ENCODE assay signal across 8 cellular contexts in genomic region chr5:93800988-93801811, GRCh38. TPM values are rescaled to one million over a fixed set of nuclear protein-coding genes. Genes with fewer than 3 reads are reported as not detected.
A peak's percentile ranks its signal among the peaks of the same experiment; 100 is the strongest.
DNase-seq lines count a peak whose midpoint lies in the region; ATAC-seq, FAIRE-seq and TF ChIP-seq lines count a peak whose summit lies in the region.

No MANE protein-coding gene starts in this region.

- no peaks in the 10 kb centered on the region for H3F3A ChIP-seq in OCI-LY1 (ENCODE audit: insufficient read depth, low read length)

- no peak overlapping the region for H2BK5ac ChIP-seq in H1 (ENCODE audit: low read depth, low read length)

- peak; percentile 75 for ATAC-seq in GM18517 (IDR thresholded peaks at IDR 0.05; ENCODE audit: unreplicated experiment)
- ATAC-seq in activated T-cell treated with anti-CD3 and anti-CD28 coated beads, Interleukin-2, amount 50 U/mL, for 4 hours = no peak

- H4K8ac ChIP-seq in H1 (ENCODE audit: extremely low read depth, insufficient read depth, low read length) = no peak overlapping the region

- H3K36me3 ChIP-seq in OCI-LY1 (ENCODE audit: insufficient read depth, low read length) = no peaks in the 10 kb centered on the region
- no peaks in the 10 kb centered on the region for H3K36me3 ChIP-seq in H1 (ENCODE audit: control insufficient read depth in 2 of 4, insufficient read depth in 4 of 4, low read length in 3 of 4)

- no peak overlapping the region for H3K4me3 ChIP-seq in OCI-LY1 (ENCODE audit: low read depth, low read length, poor library complexity, severe bottlenecking)
- no peak overlapping the region for H3K4me3 ChIP-seq in H1 (ENCODE audit: extremely low read depth in 1 of 4, insufficient read depth in 2 of 4, low read depth in 3 of 4, low read length in 4 of 4)

- POLR2A ChIA-PET in H1 (lab: Charles Lee; ENCODE audit: partially characterized antibody) = no interaction called here

- TF ChIP-seq CTCF in OCI-LY1 (IDR thresholded peaks at IDR 0.05; ENCODE audit: low read length) (peak; percentile 56), H1 (IDR thresholded peaks at IDR 0.05; ENCODE audit: control extremely low read depth in 1 of 3, insufficient read depth in 1 of 3, low read depth in 1 of 3, low read length in 3 of 3) (peak in 2 of 3 experiments; percentile 37 to 44; a peak in 2 of 4 replicates)

- no peak overlapping the region for H2BK12ac ChIP-seq in H1 (ENCODE audit: low read depth, low read length)

- DNase-seq in Caki2 (ENCODE audit: low read depth) (peak; percentile 32), HK-2 (ENCODE audit: unreplicated experiment) (peak; percentile 4), H1 (ENCODE audit: low read depth in 1 of 2, low spot score in 2 of 2) (no peak), mucosa of gallbladder (ENCODE audit: low spot score) (peak; percentile 66)
- DNase-seq in effector CD8-positive, alpha-beta T cell (lab: John Stamatoyannopoulos, UW) = no peak
- DNase-seq in activated T-cell treated with anti-CD3 and anti-CD28 coated beads, Interleukin-2, amount 50 U/mL, for 4 hours = no peak

- H3K9ac ChIP-seq in OCI-LY1 (ENCODE audit: low read length) (no peak overlapping the region), H1 (replicated peaks in 1 of 4; ENCODE audit: extremely low read depth in 1 of 4, low read depth in 3 of 4, low read length in 3 of 4) (no peak overlapping the region)

- no peak for TF ChIP-seq EP300 in H1 (IDR thresholded peaks at IDR 0.05; ENCODE audit: borderline replicate concordance in 1 of 2, low read depth in 2 of 2, low read length in 2 of 2)

- FAIRE-seq in H1 (lab: Jason Lieb, UNC) = peak; percentile 88

- no peak overlapping the region for H3K56ac ChIP-seq in H1 (replicated peaks; ENCODE audit: insufficient read length, low read depth, low read length)

- peaks cover 3% of the 10 kb centered on the region for H3K36me3 Mint-ChIP-seq in activated T-cell treated with anti-CD3 and anti-CD28 coated beads, Interleukin-2, amount 50 U/mL, for 4 hours (ENCODE audit: insufficient read depth)

- no peak overlapping the region for H3K23ac ChIP-seq in H1 (ENCODE audit: insufficient read length)

- H2AK5ac ChIP-seq in H1 (ENCODE audit: low read depth, low read length) = no peak overlapping the region

- no peak overlapping the region for H3K4ac ChIP-seq in H1 (replicated peaks; ENCODE audit: insufficient read length, low read depth, low read length)

- H3K4me1 ChIP-seq in OCI-LY1 (ENCODE audit: insufficient read depth, low read length, severe bottlenecking) (peaks cover 3% of the 10 kb centered on the region), H1 (replicated peaks in 1 of 4; ENCODE audit: control insufficient read depth in 3 of 4, insufficient read depth in 4 of 4, low read length in 3 of 4) (peaks cover 0 to 2% (median 0%) of the 10 kb centered on the region in 4 experiments; a peak in 1 of 7 replicates)

- peak; percentile 73 to 79 for TF ChIP-seq RAD21 in H1 (IDR thresholded peaks at IDR 0.05 in 1 of 2, conservative IDR thresholded peaks at IDR 0.05 in 1 of 2; ENCODE audit: low read depth in 2 of 2, low read length in 2 of 2)

- H3K27me3 ChIP-seq in OCI-LY1 (ENCODE audit: insufficient read depth, low read length) (no peaks in the 10 kb centered on the region), H1 (replicated peaks in 1 of 4; ENCODE audit: control insufficient read depth in 3 of 4, extremely low read depth in 1 of 4, insufficient read depth in 3 of 4, low read length in 3 of 4) (0 out of 7 replicates have a peak, but pooled peaks cover 0 to 2% (median 0%) of the 10 kb centered on the region in 4 experiments)

- no peak overlapping the region for H3K4me2 ChIP-seq in OCI-LY1 (ENCODE audit: low read length)
- no peak overlapping the region for H3K4me2 ChIP-seq in H1 (ENCODE audit: insufficient read depth in 1 of 2, low read depth in 2 of 2, low read length in 2 of 2)

- no peaks in the 10 kb centered on the region for H3K9me2 ChIP-seq in OCI-LY1 (ENCODE audit: low read depth, low read length)

- CTCF ChIA-PET in H1 (lab: Charles Lee; ENCODE audit: partially characterized antibody) = interaction anchor here (0.5 to 3.6 kb wide), 63 partner anchors 8 to 1092 kb away, joined by 3 to 29 read pairs (median 4); no protein-coding TSS in a partner anchor

- TF ChIP-seq POLR2A in H1 (IDR thresholded peaks at IDR 0.05; ENCODE audit: control extremely low read depth in 1 of 2, low read depth in 2 of 2, low read length in 2 of 2) = no peak

- no peaks in the 10 kb centered on the region for H3K79me2 ChIP-seq in OCI-LY1 (ENCODE audit: insufficient read depth, low read length)
- H3K79me2 ChIP-seq in H1 (ENCODE audit: control insufficient read depth in 1 of 2, insufficient read depth in 2 of 2, low read length in 2 of 2) = no peaks in the 10 kb centered on the region

- no peak overlapping the region for H4K91ac ChIP-seq in H1 (replicated peaks; ENCODE audit: insufficient read length, low read length)

- H3K27ac ChIP-seq in OCI-LY1 (ENCODE audit: low read depth, low read length, poor library complexity, severe bottlenecking) (no peak overlapping the region), H1 (ENCODE audit: low read depth, low read length) (no peak overlapping the region)

- H2BK120ac ChIP-seq in H1 (replicated peaks; ENCODE audit: low read depth, low read length) = no peak overlapping the region

- no peak overlapping the region for H3K14ac ChIP-seq in H1 (ENCODE audit: insufficient read length)

- H3K9me3 ChIP-seq in OCI-LY1 (ENCODE audit: low read length) (no peaks in the 10 kb centered on the region), H1 (ENCODE audit: insufficient read depth in 2 of 2, low read depth in 1 of 2, low read length in 1 of 2) (no peaks in the 10 kb centered on the region)

- H3K18ac ChIP-seq in H1 (ENCODE audit: extremely low read depth, low read length) = no peak overlapping the region

- no peak overlapping the region for H2BK15ac ChIP-seq in H1 (ENCODE audit: low read length)

- H2AFZ ChIP-seq in OCI-LY1 (ENCODE audit: low read length) (no peak overlapping the region), H1 (ENCODE audit: low read length) (no peak overlapping the region)

- H3K23me2 ChIP-seq in H1 (ENCODE audit: low read depth, low read length) = no peaks in the 10 kb centered on the region; the same call in 1 of the 2 replicates

- no peaks in the 10 kb centered on the region for H4K20me1 ChIP-seq in OCI-LY1 (ENCODE audit: insufficient read depth, low read length)
- peaks cover 0 to 1% of the 10 kb centered on the region in 2 experiments for H4K20me1 ChIP-seq in H1 (replicated peaks in 1 of 2; ENCODE audit: control insufficient read depth in 1 of 2, insufficient read depth in 2 of 2, low read length in 2 of 2)

- no peaks in the 10 kb centered on the region for H3K27me3 Mint-ChIP-seq in activated T-cell treated with anti-CD3 and anti-CD28 coated beads, Interleukin-2, amount 50 U/mL, for 4 hours (ENCODE audit: low read depth)

- H3K9me3 Mint-ChIP-seq in activated T-cell treated with anti-CD3 and anti-CD28 coated beads, Interleukin-2, amount 50 U/mL, for 4 hours = no peaks in the 10 kb centered on the region

- H4K5ac ChIP-seq in H1 (ENCODE audit: insufficient read length, low read depth, low read length) = no peak overlapping the region

- no peaks in the 10 kb centered on the region for H3K4me1 Mint-ChIP-seq in activated T-cell treated with anti-CD3 and anti-CD28 coated beads, Interleukin-2, amount 50 U/mL, for 4 hours (ENCODE audit: low read depth)

- no peaks in the 10 kb centered on the region for H3K79me1 ChIP-seq in H1 (ENCODE audit: low read depth, low read length)

- in situ Hi-C loops in Caki2 (cut with HindIII; ENCODE audit: low pct_unique_long_range_greater_than_20kb, low sequenced_read_pairs) = no loop called here

- no peak overlapping the region for H2BK20ac ChIP-seq in H1 (ENCODE audit: low read length)

- no peak overlapping the region for H3K4me3 Mint-ChIP-seq in activated T-cell treated with anti-CD3 and anti-CD28 coated beads, Interleukin-2, amount 50 U/mL, for 4 hours

- 14% methylated on average over 2 of the region's 2 CpGs; no CpG with 5 or more reads in 1 of the 2 experiments for WGBS in H1 (ENCODE audit: extremely low coverage in 1 of 2, insufficient coverage in 1 of 2, insufficient read length in 1 of 2, insufficient replicate concordance in 2 of 2, low coverage in 1 of 2, low lambda C conversion rate in 2 of 2, missing lambda C conversion rate in 1 of 2), 2 experiments

RNA-seq across cellular contexts. Expression of gene POU5F2, which starts 59.8 kb away (rescaled TPM):
- not detected in 2 replicates for total RNA-seq in Caki2 (2014; rRNA removed; shearing (Covaris generic); ENCODE audit: low replicate concordance)
- 0.06 TPM in 2 replicates for total RNA-seq in H1 (2021; fragmentation: NEBNext Ultra II Directional; extraction: Animal tissue kit (Norgen Biotek cat#: 25700))
- 0.03 and 0.08 TPM in 2 replicates for polyA plus RNA-seq in H1 (2011; rRNA removed)
- polyA plus RNA-seq in H1 (2011; cell fraction: cytosol; rRNA removed) = 0.01 TPM
- polyA plus RNA-seq in H1 (2011; cell fraction: nucleus; rRNA removed) = 0.26 TPM
- polyA plus RNA-seq in H1 (2012, experiment 1 of 2) = 0.01 TPM in 1 of 4 replicates, not detected in the others
- not detected for polyA plus RNA-seq in H1 (2012, experiment 2 of 2)
- polyA plus RNA-seq in H1 (2013, experiment 1 of 2) = under 0.01 TPM
- polyA plus RNA-seq in H1 (2013, experiment 2 of 2) = not detected
- polyA minus RNA-seq in H1 (2011; rRNA and poly(A)+ RNA removed) = 1.4 and 1.5 TPM in 2 replicates
- polyA minus RNA-seq in H1 (2011; cell fraction: cytosol; rRNA and poly(A)+ RNA removed) = 0.22 TPM
- polyA minus RNA-seq in H1 (2011; cell fraction: nucleus; rRNA and poly(A)+ RNA removed) = 8.2 TPM
- 1.0 TPM for total RNA-seq in mucosa of gallbladder
- under 1 TPM; 0.27 to 0.30 (median 0.29) TPM for total RNA-seq in activated T-cell treated with anti-CD3 and anti-CD28 coated beads, Interleukin-2, amount 50 U/mL, for 4 hours

Comparison
In these comparisons a context has a peak if more than half of its experiments do, and no peak if none do; other contexts are left out.
1. DNase-seq: peak in Caki2 (single experiment), HK-2 (single experiment) and mucosa of gallbladder (single experiment); none in H1 (0 of 2), effector CD8-positive, alpha-beta T cell (single experiment) and activated T-cell treated with anti-CD3 and anti-CD28 coated beads, Interleukin-2, amount 50 U/mL, for 4 hours (single experiment).